Comparison of ENCODE assay signal across 8 cellular contexts in genomic region chr1:226702957-226703831, GRCh38. TPM values are rescaled to one million over a fixed set of nuclear protein-coding genes. Genes with fewer than 3 reads are reported as not detected.
DNase-seq lines count a peak whose midpoint lies in the region; ATAC-seq and TF ChIP-seq lines count a peak whose summit lies in the region.

No MANE protein-coding gene starts in this region.

- peak; percentile 83 to 89 (median 86) for DNase-seq in CD4-positive, alpha-beta memory T cell
- DNase-seq in RPMI7951 (ENCODE audit: low read depth): peak; percentile 57
- peak; percentile 81 for DNase-seq in activated T-helper 9 cell treated with anti-CD3 and anti-CD28 coated beads, Interleukin-2, amount 50 U/mL, for 16 hours (ENCODE audit: low read depth)
- peak; percentile 72 for DNase-seq in fibroblast of the aortic adventitia (ENCODE audit: low read depth)
- DNase-seq in nephron progenitor cell: peak; percentile 71
- DNase-seq in stomach: peak; percentile 74

- peaks cover 59 to 92% (median 81%) of the 10 kb centered on the region in 4 donors for H3K4me1 Mint-ChIP-seq in CD4-positive, alpha-beta memory T cell
- peaks cover 55% of the 10 kb centered on the region for H3K4me1 Mint-ChIP-seq in nephron progenitor cell

- H3K27me3 Mint-ChIP-seq in CD4-positive, alpha-beta memory T cell: no peaks in the 10 kb centered on the region
- peaks cover 3% of the 10 kb centered on the region for H3K27me3 Mint-ChIP-seq in nephron progenitor cell (ENCODE audit: low read depth, poor library complexity)

- peak in 2 of 4 donors; percentile 7 to 11 for TF ChIP-seq POLR2A in stomach (IDR thresholded peaks at IDR 0.05)

- peaks cover 0 to 3% (median 0%) of the 10 kb centered on the region in 8 donors for H3K9me3 Mint-ChIP-seq in CD4-positive, alpha-beta memory T cell
- H3K9me3 Mint-ChIP-seq in nephron progenitor cell: no peaks in the 10 kb centered on the region

- H3K27ac Mint-ChIP-seq in CD4-positive, alpha-beta memory T cell: peak overlapping the region; percentile 88 to 98 (median 96)
- H3K27ac Mint-ChIP-seq in nephron progenitor cell: peak overlapping the region; percentile 86

- TF ChIP-seq EP300 in stomach (IDR thresholded peaks at IDR 0.05): no peak

- H3K27ac ChIP-seq in CD4-positive, alpha-beta memory T cell (ENCODE audit: low read depth, low read length): peak overlapping the region; percentile 86
- H3K27ac ChIP-seq in stomach: peak overlapping the region; percentile 95 to 100 (median 98)

- H3K4me3 ChIP-seq in CD4-positive, alpha-beta memory T cell (ENCODE audit: low read length in 2 of 2): peak overlapping the region; percentile 21 to 68
- peak overlapping the region; percentile 69 for H3K4me3 ChIP-seq in fibroblast of the aortic adventitia (ENCODE audit: low read depth, low read length)
- peak overlapping the region; percentile 49 to 66 (median 64) for H3K4me3 ChIP-seq in stomach

- H3K9me3 ChIP-seq in CD4-positive, alpha-beta memory T cell (ENCODE audit: control insufficient read depth in 1 of 2, low read length in 2 of 2): no peaks in the 10 kb centered on the region
- no peaks in the 10 kb centered on the region for H3K9me3 ChIP-seq in stomach

- WGBS in stomach, 5 donors: 0 to 1% (median 1%) methylated on average over 31 to 62 of the region's 62 CpGs

- H3K4me1 ChIP-seq in CD4-positive, alpha-beta memory T cell (ENCODE audit: insufficient read depth, low read length): peaks cover 87% of the 10 kb centered on the region
- peaks cover 18 to 58% (median 37%) of the 10 kb centered on the region in 4 donors for H3K4me1 ChIP-seq in stomach

- H3K36me3 ChIP-seq in CD4-positive, alpha-beta memory T cell (ENCODE audit: insufficient read depth, low read length): peaks cover 20% of the 10 kb centered on the region
- no peaks in the 10 kb centered on the region for H3K36me3 ChIP-seq in stomach

- no peaks in the 10 kb centered on the region for H3K27me3 ChIP-seq in CD4-positive, alpha-beta memory T cell (ENCODE audit: insufficient read depth, low read length)
- no peaks in the 10 kb centered on the region for H3K27me3 ChIP-seq in stomach

- H3K4me3 Mint-ChIP-seq in CD4-positive, alpha-beta memory T cell: peak overlapping the region; percentile 81 to 88 (median 85)
- H3K4me3 Mint-ChIP-seq in nephron progenitor cell: peak overlapping the region; percentile 80

- CTCF ChIA-PET in CD4-positive, alpha-beta memory T cell (lab: Charles Lee; ENCODE audit: partially characterized antibody): interaction anchor here (1.0 to 2.8 kb wide), 11 partner anchors 11 to 124 kb away, joined by 3 to 7 read pairs (median 4); partner anchors contain the start of gene ITPKB

- H3K36me3 Mint-ChIP-seq in CD4-positive, alpha-beta memory T cell: peaks cover 13 to 59% of the 10 kb centered on the region in 2 donors
- peaks cover 7% of the 10 kb centered on the region for H3K36me3 Mint-ChIP-seq in nephron progenitor cell (ENCODE audit: low read depth)

- POLR2A ChIA-PET in CD4-positive, alpha-beta memory T cell (lab: Charles Lee; ENCODE audit: partially characterized antibody): interaction anchor here (0.8 to 2.5 kb wide), 15 partner anchors 8 to 123 kb away, joined by 3 to 13 read pairs (median 6); no protein-coding TSS in a partner anchor

- ATAC-seq in GM19395 (IDR thresholded peaks at IDR 0.05; ENCODE audit: unreplicated experiment) (peak; percentile 78), HG03565 (IDR thresholded peaks at IDR 0.05; ENCODE audit: unreplicated experiment) (peak; percentile 66)

- intact Hi-C loops in CD4-positive, alpha-beta memory T cell (cut with micrococcal nuclease): loop anchor here (1.0 to 2.0 kb wide), 5 partner anchors 9 to 40 kb away; partner anchors contain the start of gene ITPKB
- intact Hi-C loops in stomach (cut with DNase I; ENCODE audit: low total_unique reads): no loop called here

- TF ChIP-seq CTCF in fibroblast of the aortic adventitia (IDR thresholded peaks at IDR 0.05; ENCODE audit: insufficient read depth, low read length) (no peak), nephron progenitor cell (IDR thresholded peaks at IDR 0.05) (no peak), stomach (IDR thresholded peaks at IDR 0.05) (no peak)

RNA-seq across cellular contexts. Expression of gene ITPKB, which starts 35.9 kb away (rescaled TPM):
- 100 to 1,000 TPM; 156 to 159 TPM for total RNA-seq in CD4-positive, alpha-beta memory T cell
- 10 to 100 TPM; 52.2 to 52.3 TPM for polyA plus RNA-seq in CD4-positive, alpha-beta memory T cell
- total RNA-seq in RPMI7951 (2014; rRNA removed; shearing (Covaris generic)): 2.5 and 3.8 TPM in 2 replicates
- total RNA-seq in fibroblast of the aortic adventitia (ENCODE audit: low replicate concordance) (7.5 and 17.2 TPM in 2 replicates), stomach (10 to 100 TPM; 16.4 to 38.8 (median 24.6) TPM)
- 1 to 10 TPM; 3.8 to 5.4 (median 4.4) TPM for polyA plus RNA-seq in stomach

Comparison
In these comparisons a context has a peak if more than half of its experiments do, and no peak if none do; other contexts are left out.
1. Peak in every context shown above with its lines: DNase-seq, ATAC-seq, H3K4me3 ChIP-seq and H3K27ac ChIP-seq.